8 cellular contexts compared by ENCODE assay signal in the genomic region with DNA sequence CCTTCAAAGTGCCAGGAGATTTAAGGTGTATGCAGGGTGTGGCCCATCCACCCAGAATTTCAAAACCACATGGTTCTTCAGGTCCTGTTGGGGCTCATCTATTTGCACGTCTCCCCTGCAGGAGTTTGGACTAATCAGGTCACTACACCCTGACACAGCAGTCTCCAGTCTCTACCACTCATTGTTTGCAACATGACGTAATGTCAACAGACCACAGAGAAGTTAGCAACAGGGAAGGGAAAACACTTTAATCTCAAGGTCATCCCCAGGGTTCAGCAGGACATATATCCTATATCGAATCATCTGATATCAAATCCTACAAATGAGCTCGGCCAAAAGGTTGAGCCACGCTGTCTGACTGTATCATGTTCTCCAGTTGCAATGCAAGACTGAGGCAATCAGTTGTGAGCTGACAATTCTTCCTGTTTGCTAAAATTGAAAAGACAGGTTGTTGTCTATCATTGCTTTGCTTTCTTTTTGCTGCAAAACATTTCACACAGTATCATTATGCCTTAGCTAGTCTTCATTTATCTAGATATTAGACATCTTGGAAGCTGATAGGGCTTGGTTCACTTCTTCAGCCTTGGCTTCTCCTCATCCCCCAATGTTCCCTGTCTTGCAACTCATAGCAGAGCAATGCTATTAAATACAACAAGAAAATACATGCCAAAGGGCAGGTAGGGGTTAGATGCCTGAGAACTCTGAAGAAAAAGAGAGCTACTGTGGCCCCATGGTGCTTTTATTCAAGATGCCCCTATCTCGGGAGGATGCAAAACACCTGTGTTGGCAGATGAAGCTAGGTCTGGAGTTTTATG. TPM values are rescaled to one million over a fixed set of nuclear protein-coding genes. Genes with fewer than 3 reads are reported as not detected.
DNase-seq lines count a peak whose midpoint lies in the region; ATAC-seq and TF ChIP-seq lines count a peak whose summit lies in the region.

No MANE protein-coding gene starts in this region.

- H3K4me1 Mint-ChIP-seq in activated naive CD8-positive, alpha-beta T cell (ENCODE audit: low read depth), result peaks cover 23% of the 10 kb centered on the region
- peaks cover 26% of the 10 kb centered on the region for H3K4me1 Mint-ChIP-seq in activated naive CD8-positive, alpha-beta T cell treated with anti-CD3 and anti-CD28 coated beads, Interleukin-2, amount 50 U/mL, for 24 hours
- peaks cover 43% of the 10 kb centered on the region for H3K4me1 Mint-ChIP-seq in type B pancreatic cell (ENCODE audit: unreplicated experiment)

- H3K4me2 ChIP-seq in OCI-LY7 (ENCODE audit: low read length), result peak overlapping the region; percentile 25; the same call in 1 of the 2 replicates

- no peaks in the 10 kb centered on the region for H3K27me3 Mint-ChIP-seq in activated naive CD8-positive, alpha-beta T cell
- H3K27me3 Mint-ChIP-seq in activated naive CD8-positive, alpha-beta T cell treated with anti-CD3 and anti-CD28 coated beads, Interleukin-2, amount 50 U/mL, for 24 hours, result no peaks in the 10 kb centered on the region
- H3K27me3 Mint-ChIP-seq in type B pancreatic cell, result peaks cover 13% of the 10 kb centered on the region

- no peak overlapping the region for H3K27ac ChIP-seq in OCI-LY7 (ENCODE audit: low read depth, low read length, poor library complexity, severe bottlenecking)

- no peak for DNase-seq in activated naive CD8-positive, alpha-beta T cell treated with anti-CD3 and anti-CD28 coated beads, Interleukin-2, amount 50 U/mL, for 24 hours
- DNase-seq in OCI-LY7 (ENCODE audit: low spot score) (no peak), erythroblast (lab: John Stamatoyannopoulos, UW) (peak; percentile 28 to 48), type B pancreatic cell (ENCODE audit: extremely low spot score, unreplicated experiment) (no peak), islet precursor cell (no peak), NK-92 (lab: John Stamatoyannopoulos, UW; ENCODE audit: unreplicated experiment) (no peak), retina (no peak)

- H2AFZ ChIP-seq in OCI-LY7 (ENCODE audit: low read length), result no peak overlapping the region

- CTCF ChIA-PET in OCI-LY7 (lab: Charles Lee; ENCODE audit: unreplicated experiment), result no interaction called here

- H4K20me1 ChIP-seq in OCI-LY7 (ENCODE audit: insufficient read depth, low read length), result no peaks in the 10 kb centered on the region

- H3K9me2 ChIP-seq in OCI-LY7 (ENCODE audit: insufficient read depth, low read length), result no peaks in the 10 kb centered on the region

- TF ChIP-seq POLR2A in erythroblast (IDR thresholded peaks at IDR 0.05; ENCODE audit: low read length), result no peak

- POLR2A ChIA-PET in OCI-LY7 (lab: Charles Lee), result interaction anchor here (0.6 to 0.7 kb wide), 2 partner anchors 44 to 315 kb away, joined by 3 read pairs; no protein-coding TSS in a partner anchor

- no peak overlapping the region for H3K4me3 Mint-ChIP-seq in activated naive CD8-positive, alpha-beta T cell
- H3K4me3 Mint-ChIP-seq in activated naive CD8-positive, alpha-beta T cell treated with anti-CD3 and anti-CD28 coated beads, Interleukin-2, amount 50 U/mL, for 24 hours, result no peak overlapping the region
- H3K4me3 Mint-ChIP-seq in type B pancreatic cell, result no peak overlapping the region

- no peaks in the 10 kb centered on the region for H3K36me3 ChIP-seq in OCI-LY7 (ENCODE audit: insufficient read depth, low read length)

- ATAC-seq in activated naive CD8-positive, alpha-beta T cell treated with anti-CD3 and anti-CD28 coated beads, Interleukin-2, amount 50 U/mL, for 24 hours, result no peak

- BruUV-seq in OCI-LY7 (replicated peaks; lab: Mats Ljungman, UMichigan), result no TSS peak

- H3K27ac Mint-ChIP-seq in activated naive CD8-positive, alpha-beta T cell, result peak overlapping the region; percentile 74
- no peak overlapping the region for H3K27ac Mint-ChIP-seq in activated naive CD8-positive, alpha-beta T cell treated with anti-CD3 and anti-CD28 coated beads, Interleukin-2, amount 50 U/mL, for 24 hours
- H3K27ac Mint-ChIP-seq in type B pancreatic cell, result peak overlapping the region; percentile 62

- peaks cover 9% of the 10 kb centered on the region for H3K9me3 Mint-ChIP-seq in activated naive CD8-positive, alpha-beta T cell (ENCODE audit: low read depth)
- H3K9me3 Mint-ChIP-seq in activated naive CD8-positive, alpha-beta T cell treated with anti-CD3 and anti-CD28 coated beads, Interleukin-2, amount 50 U/mL, for 24 hours, result peaks cover 11% of the 10 kb centered on the region
- no peaks in the 10 kb centered on the region for H3K9me3 Mint-ChIP-seq in type B pancreatic cell

- H3K9me3 ChIP-seq in OCI-LY7 (ENCODE audit: low read length), result no peaks in the 10 kb centered on the region

- no peak for TF ChIP-seq CTCF in OCI-LY7 (conservative IDR thresholded peaks at IDR 0.05; ENCODE audit: low read length)
- TF ChIP-seq CTCF in type B pancreatic cell (conservative IDR thresholded peaks at IDR 0.05), result no peak

- intact Hi-C loops in OCI-LY7 (cut with micrococcal nuclease; ENCODE audit: unreplicated experiment), result no loop called here

- H3K79me2 ChIP-seq in OCI-LY7 (ENCODE audit: insufficient read depth, low read depth, low read length), result no peaks in the 10 kb centered on the region

- H3K4me3 ChIP-seq in OCI-LY7 (ENCODE audit: low read depth, low read length, poor library complexity, severe bottlenecking), result no peak overlapping the region

- peaks cover 1% of the 10 kb centered on the region for H3K4me1 ChIP-seq in OCI-LY7 (ENCODE audit: insufficient read depth, low read length, poor library complexity, severe bottlenecking)

- H3K36me3 Mint-ChIP-seq in activated naive CD8-positive, alpha-beta T cell, result peaks cover 21% of the 10 kb centered on the region
- H3K36me3 Mint-ChIP-seq in activated naive CD8-positive, alpha-beta T cell treated with anti-CD3 and anti-CD28 coated beads, Interleukin-2, amount 50 U/mL, for 24 hours (ENCODE audit: low read depth), result peaks cover 18% of the 10 kb centered on the region
- H3K36me3 Mint-ChIP-seq in type B pancreatic cell, result no peaks in the 10 kb centered on the region

RNA-seq across cellular contexts. Expression of a gene that starts 13.4 kb away (rescaled TPM):
- total RNA-seq in OCI-LY7 (2014; rRNA removed; shearing (Covaris generic)), result 0.16 TPM in 1 of 2 replicates, not detected in the other
- total RNA-seq in OCI-LY7 (2022) (not detected in 2 replicates), type B pancreatic cell (ENCODE audit: low replicate concordance) (1.6 and 4.2 TPM in 2 replicates)

Comparison
In these comparisons a context has a peak if more than half of its experiments do, and no peak if none do; other contexts are left out.
1. DNase-seq: peak in erythroblast (2 of 2); none in activated naive CD8-positive, alpha-beta T cell treated with anti-CD3 and anti-CD28 coated beads, Interleukin-2, amount 50 U/mL, for 24 hours (single experiment), OCI-LY7 (single experiment), type B pancreatic cell (single experiment), islet precursor cell (single experiment), NK-92 (single experiment) and retina (single experiment).